Comparison of ENCODE assay signal across 35 cellular contexts in the genomic region with DNA sequence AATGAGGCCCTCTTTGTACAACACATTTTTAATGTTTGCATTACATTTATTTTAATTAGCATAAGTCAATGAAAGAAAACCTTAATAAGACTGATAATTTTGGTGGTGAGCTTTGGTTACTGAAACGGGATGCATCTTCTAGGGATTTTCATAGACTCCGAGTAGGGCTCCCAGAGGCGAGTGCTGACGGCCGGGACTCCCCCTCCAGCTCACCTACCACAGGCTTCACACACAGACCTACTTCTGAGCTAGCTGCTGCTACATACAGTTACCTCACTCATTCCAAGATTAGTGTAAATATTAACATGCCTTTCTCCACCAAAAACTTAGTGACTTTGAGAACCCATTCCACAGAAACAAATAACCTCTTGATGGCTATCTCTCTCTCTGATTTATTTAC.
"Had no signal": no experiment of that assay in that cellular context is flagged by ENCODE, and none has a peak within 500 bp of the region (broad histone marks: within the 10 kb centered on the region; RNA-seq: fewer than 3 reads in every experiment).

No MANE protein-coding gene starts in this region.

- DNase-seq: Karpas-422, Kasumi-1, MG63, MM.1S, MV-4-11, NCI-H1048, NCI-H1092, NCI-H1092 treated with DMSO at 0.1 percent for 48 hours, NCI-H1105, NCI-H1105 treated with DMSO at 0.1 percent for 48 hours, NCI-H1417, NCI-H1417 treated with DMSO at 0.1 percent for 48 hours, NCI-H1436, NCI-H1436 treated with DMSO at 0.1 percent for 48 hours, NCI-H146, NCI-H1694, NCI-H1694 treated with DMSO at 0.1 percent for 48 hours, NCI-H187, NCI-H187 treated with DMSO at 0.1 percent for 48 hours, NCI-H1930, NCI-H2029, NCI-H2029 treated with DMSO at 0.1 percent for 48 hours, NCI-H2081, NCI-H2081 treated with DMSO at 0.1 percent for 48 hours, NCI-H2107, NCI-H2171, NCI-H2171 treated with DMSO at 0.1 percent for 48 hours, NCI-H2227 treated with DMSO at 0.1 percent for 48 hours, NCI-H226, NCI-H345, NCI-H446, NCI-H446 treated with DMSO at 0.1 percent for 48 hours, NCI-H510A, NCI-H510A treated with DMSO at 0.1 percent for 48 hours, NCI-H524 had no signal
